8 cellular contexts compared by ENCODE assay signal in the genomic region with DNA sequence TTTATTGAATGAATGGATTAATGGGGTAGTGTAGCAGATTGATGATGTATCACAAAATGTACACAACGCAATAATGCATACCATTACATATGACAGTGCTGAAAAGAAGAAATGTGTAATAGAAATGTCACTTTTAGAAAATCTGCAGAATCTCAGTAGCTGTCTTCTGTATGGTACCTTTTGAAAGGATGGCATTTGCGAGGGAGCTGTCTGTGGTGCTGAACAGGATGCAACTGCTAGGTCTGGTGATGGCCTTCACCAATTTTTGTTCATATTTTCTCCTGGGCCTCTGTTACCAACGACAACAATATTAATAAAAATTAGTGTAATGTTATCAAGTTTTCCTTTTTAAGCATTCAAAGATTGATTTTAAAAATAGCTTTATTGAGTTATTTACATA. TPM values are rescaled to one million over a fixed set of nuclear protein-coding genes. Genes with fewer than 3 reads are reported as not detected.
DNase-seq lines count a peak whose midpoint lies in the region; ATAC-seq and FAIRE-seq lines count a peak whose summit lies in the region.

No MANE protein-coding gene starts in this region.

- peak; percentile 76 for FAIRE-seq in G401.6 (lab: Jason Lieb, UNC)

- DNase-seq in NAMALWA (ENCODE audit: low spot score) (peak; percentile 67), activated T-cell treated with anti-CD3 and anti-CD28 coated beads for 24 hours (ENCODE audit: low read depth) (peak; percentile 22), hepatic stellate cell (ENCODE audit: low spot score) (peak; percentile 16), OCI-M2 (lab: John Stamatoyannopoulos, UW; ENCODE audit: unreplicated experiment) (no peak)
- DNase-seq in stimulated activated CD4-positive, alpha-beta T cell treated with anti-CD3 and anti-CD28 coated beads, TNF-alpha, amount 100 ng/mL, for 24 hours (ENCODE audit: low read depth in 3 of 3) = peak in 2 of 3 experiments; percentile 19 to 39

- ATAC-seq in HG02852 (IDR thresholded peaks at IDR 0.05; ENCODE audit: unreplicated experiment) (no peak), esophagus mucosa (no peak)

RNA-seq across cellular contexts. Expression of a gene that starts 36.2 kb away (rescaled TPM):
- 26.1 TPM for total RNA-seq in esophagus mucosa

RNA-seq across cellular contexts. Expression of a gene that starts 46.8 kb away (rescaled TPM):
- 0.88 TPM for total RNA-seq in esophagus mucosa
